Comparison of ENCODE assay signal across 1 cellular context in the genomic region with DNA sequence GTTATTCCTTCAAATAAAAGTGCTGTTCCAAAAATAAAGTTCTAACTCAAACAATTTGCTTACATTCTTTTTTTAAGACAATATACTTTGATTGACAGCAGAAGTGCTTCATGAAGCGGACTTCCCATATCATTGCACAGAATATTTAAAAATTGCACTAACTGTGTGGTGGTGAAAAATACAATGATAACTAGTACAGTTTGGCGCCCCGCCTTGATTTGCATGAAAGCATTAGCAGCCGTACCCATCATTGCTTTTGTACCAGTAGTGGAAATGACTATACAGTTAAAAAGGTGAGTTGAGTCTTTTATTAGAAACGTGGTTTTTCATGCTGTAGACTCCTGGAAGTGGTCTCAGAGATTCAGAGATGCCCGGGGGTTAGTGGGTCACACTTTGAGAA.
TF ChIP-seq lines count a peak whose summit lies in the region.

No MANE protein-coding gene starts in this region.

TF ChIP-seq in K562, 482 proteins besides CTCF, POLR2A, EP300 and RAD21 (continued from another document):
- TF ChIP-seq, protein P1, sequence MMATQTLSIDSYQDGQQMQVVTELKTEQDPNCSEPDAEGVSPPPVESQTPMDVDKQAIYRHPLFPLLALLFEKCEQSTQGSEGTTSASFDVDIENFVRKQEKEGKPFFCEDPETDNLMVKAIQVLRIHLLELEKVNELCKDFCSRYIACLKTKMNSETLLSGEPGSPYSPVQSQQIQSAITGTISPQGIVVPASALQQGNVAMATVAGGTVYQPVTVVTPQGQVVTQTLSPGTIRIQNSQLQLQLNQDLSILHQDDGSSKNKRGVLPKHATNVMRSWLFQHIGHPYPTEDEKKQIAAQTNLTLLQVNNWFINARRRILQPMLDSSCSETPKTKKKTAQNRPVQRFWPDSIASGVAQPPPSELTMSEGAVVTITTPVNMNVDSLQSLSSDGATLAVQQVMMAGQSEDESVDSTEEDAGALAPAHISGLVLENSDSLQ (IDR thresholded peaks at IDR 0.05), result peak; percentile 38
- no peak for TF ChIP-seq GABPB1 (CRISPR knock-in tag; IDR thresholded peaks at IDR 0.05)
